21 cellular contexts compared by ENCODE assay signal in the genomic region with DNA sequence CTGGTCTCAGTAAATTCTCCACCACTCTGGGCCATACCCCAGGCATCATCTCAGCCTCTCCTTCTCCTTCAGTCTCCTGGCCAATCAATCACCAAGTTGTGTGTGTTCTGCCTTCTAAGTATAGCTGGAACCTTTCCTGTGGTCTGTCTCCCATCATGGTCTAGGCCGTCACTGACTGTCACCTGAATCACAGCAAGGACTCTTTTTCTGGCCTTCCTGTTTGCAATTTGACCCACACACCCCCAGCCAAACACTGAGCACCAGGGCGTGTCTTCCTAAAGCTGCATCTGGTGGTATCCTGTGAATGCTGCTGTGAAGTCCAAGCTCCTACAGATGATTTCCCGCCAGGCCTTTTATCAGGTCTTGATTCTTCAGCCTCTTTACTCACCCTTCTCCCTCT.
"Had no signal": no experiment of that assay in that cellular context is flagged by ENCODE, and none has a peak within 500 bp of the region (broad histone marks: within the 10 kb centered on the region; RNA-seq: fewer than 3 reads in every experiment).

No MANE protein-coding gene starts in this region.

- ATAC-seq: activated CD8-positive, alpha-beta memory T cell treated with anti-CD3 and anti-CD28 coated beads, Interleukin-2, amount 10 ng/mL, durations not matched to agents 7 days and 5 days; activated naive CD4-positive, alpha-beta T cell treated with anti-CD3 and anti-CD28 coated beads, Interleukin-2, amount 50 U/mL, for 72 hours; T-helper 17 cell had no signal

- H3K4me3 Mint-ChIP-seq: activated B cell treated with CpG ODN at 0.5 μM for 24 hours; activated CD4-positive, alpha-beta T cell treated with anti-CD3 and anti-CD28 coated beads, Interleukin-2, amount 10 ng/mL, durations not matched to agents 24 days and 14 days; activated CD8-positive, alpha-beta memory T cell treated with anti-CD3 and anti-CD28 coated beads, Interleukin-2, amount 10 ng/mL, durations not matched to agents 7 days and 5 days; activated T-cell treated with anti-CD3 and anti-CD28 coated beads, Interleukin-2, amount 50 U/mL, for 24 hours; activated T-helper 1 cell treated with anti-CD3 and anti-CD28 coated beads, Interleukin-12 subunit alpha, Interleukin-12 subunit beta, Interleukin-2, Interleukin-4 antibody, amounts not matched to agents 30 ng/mL and 10 ng/mL and 1 ng/mL, durations not matched to agents 14 hours and 24 hours and 36 hours; T-helper 17 cell had no signal

- H3K27ac Mint-ChIP-seq: activated B cell treated with CpG ODN at 0.5 μM for 24 hours; activated CD4-positive, alpha-beta T cell treated with anti-CD3 and anti-CD28 coated beads, Interleukin-2, amount 10 ng/mL, durations not matched to agents 24 days and 14 days; activated CD8-positive, alpha-beta memory T cell treated with anti-CD3 and anti-CD28 coated beads, Interleukin-2, amount 10 ng/mL, durations not matched to agents 7 days and 5 days; activated T-cell treated with anti-CD3 and anti-CD28 coated beads, Interleukin-2, amount 50 U/mL, for 24 hours; activated T-helper 1 cell treated with anti-CD3 and anti-CD28 coated beads, Interleukin-12 subunit alpha, Interleukin-12 subunit beta, Interleukin-2, Interleukin-4 antibody, amounts not matched to agents 30 ng/mL and 10 ng/mL and 1 ng/mL, durations not matched to agents 14 hours and 24 hours and 36 hours; T-helper 17 cell had no signal

- H3K27me3 Mint-ChIP-seq: activated T-cell treated with anti-CD3 and anti-CD28 coated beads, Interleukin-2, amount 50 U/mL, for 24 hours; T-helper 17 cell had no signal

- H3K9me3 Mint-ChIP-seq: activated B cell treated with CpG ODN at 0.5 μM for 24 hours; activated CD4-positive, alpha-beta T cell treated with anti-CD3 and anti-CD28 coated beads, Interleukin-2, amount 10 ng/mL, durations not matched to agents 24 days and 14 days; activated naive CD4-positive, alpha-beta T cell treated with anti-CD3 and anti-CD28 coated beads, Interleukin-2, amount 50 U/mL, for 72 hours; activated T-cell treated with anti-CD3 and anti-CD28 coated beads, Interleukin-2, amount 50 U/mL, for 24 hours; activated T-helper 1 cell treated with anti-CD3 and anti-CD28 coated beads, Interleukin-12 subunit alpha, Interleukin-12 subunit beta, Interleukin-2, Interleukin-4 antibody, amounts not matched to agents 30 ng/mL and 10 ng/mL and 1 ng/mL, durations not matched to agents 14 hours and 24 hours and 36 hours had no signal

- H3K36me3 Mint-ChIP-seq: activated CD8-positive, alpha-beta memory T cell treated with anti-CD3 and anti-CD28 coated beads, Interleukin-2, amount 10 ng/mL, durations not matched to agents 7 days and 5 days; activated naive CD4-positive, alpha-beta T cell treated with anti-CD3 and anti-CD28 coated beads, Interleukin-2, amount 50 U/mL, for 72 hours had no signal

- H3K4me1 Mint-ChIP-seq: activated B cell treated with CpG ODN at 0.5 μM for 24 hours; activated CD4-positive, alpha-beta T cell treated with anti-CD3 and anti-CD28 coated beads, Interleukin-2, amount 10 ng/mL, durations not matched to agents 24 days and 14 days; activated CD8-positive, alpha-beta memory T cell treated with anti-CD3 and anti-CD28 coated beads, Interleukin-2, amount 10 ng/mL, durations not matched to agents 7 days and 5 days had no signal

- DNase-seq: activated B cell treated with CpG ODN at 0.5 μM for 24 hours; activated CD4-positive, alpha-beta T cell treated with anti-CD3 and anti-CD28 coated beads for 1 hour; activated CD4-positive, alpha-beta T cell treated with anti-CD3 and anti-CD28 coated beads, Interleukin-2, amount 10 ng/mL, durations not matched to agents 24 days and 14 days; activated CD4-positive, alpha-beta T cell treated with anti-CD3 and anti-CD28 coated beads, Interleukin-2, amount 50 U/mL, for 48 hours; activated CD8-positive, alpha-beta memory T cell treated with anti-CD3 and anti-CD28 coated beads, Interleukin-2, amount 10 ng/mL, durations not matched to agents 7 days and 5 days; activated effector memory CD4-positive, alpha-beta T cell treated with Interleukin-2 at 50 U/mL for 16 hours; activated naive CD4-positive, alpha-beta T cell; activated T-cell treated with anti-CD3 and anti-CD28 coated beads, Interleukin-2, amount 50 U/mL, for 24 hours; brain microvascular endothelial cell; Kasumi-1; NCI-H1105 treated with DMSO at 0.1 percent for 48 hours; NCI-H1436 treated with DMSO at 0.1 percent for 48 hours; NCI-H187; NCI-H2081; NCI-H510A treated with DMSO at 0.1 percent for 48 hours; PC-9; SIG-M5; T-helper 17 cell; T-helper 9 cell had no signal
